Comparison of ENCODE assay signal across 9 cellular contexts in the genomic region with DNA sequence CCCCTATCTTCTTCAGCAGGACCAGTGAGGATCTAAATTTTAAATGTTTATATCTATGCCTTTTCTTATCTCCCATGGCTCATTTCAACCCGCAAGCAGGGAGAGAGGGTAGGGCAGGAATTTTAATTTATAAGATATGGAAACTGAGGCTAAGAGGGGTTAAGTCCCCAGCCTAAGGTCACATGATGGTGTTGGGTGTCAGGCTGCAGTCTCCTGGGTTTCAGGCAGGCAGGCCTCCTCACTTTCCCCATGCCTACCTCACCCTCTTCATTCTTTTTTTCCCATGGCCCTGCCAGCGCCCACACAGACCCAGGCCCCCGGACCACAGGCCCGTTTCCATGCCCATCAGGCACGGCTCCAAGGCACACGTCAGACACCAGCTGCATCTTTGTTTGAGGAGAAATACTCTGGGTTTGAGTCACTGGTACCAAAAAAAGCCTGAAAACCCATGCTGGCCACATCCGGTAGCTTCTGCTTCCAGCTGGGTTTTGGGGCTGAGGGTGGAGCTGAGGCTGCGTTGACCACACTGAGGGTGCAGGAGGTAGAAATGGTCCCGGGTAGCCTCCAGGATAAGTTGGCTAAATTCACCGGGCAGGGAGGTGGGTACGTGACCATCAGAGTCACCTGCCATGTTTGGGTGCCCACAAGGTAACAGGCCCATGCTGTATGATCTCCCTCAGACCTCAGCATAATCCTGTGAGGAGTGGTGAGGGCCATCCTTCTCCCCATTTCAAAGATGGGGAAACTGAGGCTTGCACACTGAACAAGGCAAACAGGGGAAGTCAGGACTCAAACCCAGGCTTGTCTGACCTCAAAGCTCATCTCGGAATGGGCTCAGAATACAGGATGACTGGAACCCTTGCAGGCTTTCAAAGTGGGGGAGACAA. TPM values are rescaled to one million over a fixed set of nuclear protein-coding genes. Genes with fewer than 3 reads are reported as not detected.
A peak's percentile ranks its signal among the peaks of the same experiment; 100 is the strongest.
DNase-seq lines count a peak whose midpoint lies in the region; ATAC-seq and TF ChIP-seq lines count a peak whose summit lies in the region.
"Had no signal": no experiment of that assay in that cellular context is flagged by ENCODE, and none has a peak within 500 bp of the region (broad histone marks: within the 10 kb centered on the region; RNA-seq: fewer than 3 reads in every experiment).

No MANE protein-coding gene starts in this region.

- H3K36me3 ChIP-seq in GM06990 (ENCODE audit: control insufficient read depth, insufficient read depth, low read length) (no peaks in the 10 kb centered on the region), suprapubic skin (no peaks in the 10 kb centered on the region)
- H3K36me3 ChIP-seq: lower lobe of right lung had no signal

- TF ChIP-seq POLR2A in suprapubic skin (IDR thresholded peaks at IDR 0.05) = no peak

- H3K4me3 Mint-ChIP-seq in immature natural killer cell = peak overlapping the region; percentile 74 to 89 (median 85)

- peaks cover 6% of the 10 kb centered on the region for H3K4me1 ChIP-seq in suprapubic skin
- H3K4me1 ChIP-seq: lower lobe of right lung had no signal

- peaks cover 39 to 46% of the 10 kb centered on the region in 2 donors for H3K4me1 Mint-ChIP-seq in immature natural killer cell

- peak; percentile 84 for DNase-seq in GM06990 (ENCODE audit: extremely low read depth, insufficient read length)
- peak; percentile 13 for DNase-seq in activated CD8-positive, alpha-beta memory T cell treated with anti-CD3 and anti-CD28 coated beads, Interleukin-2, amount 50 U/mL, for 24 hours (ENCODE audit: extremely low read depth)
- peak; percentile 63 to 71 (median 67) for DNase-seq in immature natural killer cell
- no peak for DNase-seq in suprapubic skin (ENCODE audit: low spot score in 2 of 2)
- DNase-seq in NCI-H345 treated with DMSO at 0.1 percent for 48 hours (lab: John Stamatoyannopoulos, UW; ENCODE audit: unreplicated experiment) = no peak
- no peak for DNase-seq in NCI-H748 treated with DMSO at 0.1 percent for 48 hours (lab: John Stamatoyannopoulos, UW)
- DNase-seq: lower lobe of right lung had no signal

- H3K4me3 ChIP-seq in GM06990 (replicated peaks; ENCODE audit: low read depth, low read length) (no peak overlapping the region), suprapubic skin (no peak overlapping the region)
- H3K4me3 ChIP-seq: lower lobe of right lung had no signal

- TF ChIP-seq EP300 in suprapubic skin (IDR thresholded peaks at IDR 0.05) = no peak

- H3K27me3 ChIP-seq in GM06990 (replicated peaks; ENCODE audit: control insufficient read depth, insufficient read depth, low read length) (no peaks in the 10 kb centered on the region), suprapubic skin (peaks cover 5% of the 10 kb centered on the region)

- TF ChIP-seq CTCF in GM06990 (IDR thresholded peaks at IDR 0.05; ENCODE audit: insufficient read depth, low read length, poor library complexity, severe bottlenecking) (no peak), suprapubic skin (IDR thresholded peaks at IDR 0.05) (no peak)

- no peaks in the 10 kb centered on the region for H3K36me3 Mint-ChIP-seq in immature natural killer cell

- peaks cover 3 to 9% (median 5%) of the 10 kb centered on the region in 3 donors for H3K27me3 Mint-ChIP-seq in immature natural killer cell (ENCODE audit: low read depth in 3 of 3)

- H3K9me3 ChIP-seq in suprapubic skin = no peaks in the 10 kb centered on the region
- H3K9me3 ChIP-seq: lower lobe of right lung had no signal

- H3K9me3 Mint-ChIP-seq in immature natural killer cell = no peaks in the 10 kb centered on the region

- 63% methylated on average over 10 of the region's 12 CpGs for WGBS in suprapubic skin

- peak overlapping the region; percentile 9 to 97 (median 94) for H3K27ac Mint-ChIP-seq in immature natural killer cell

- ATAC-seq in GM21367 (IDR thresholded peaks at IDR 0.05; ENCODE audit: unreplicated experiment) = peak; percentile 85
- peak; percentile 77 for ATAC-seq in HG03565 (IDR thresholded peaks at IDR 0.05; ENCODE audit: unreplicated experiment)

- H3K27ac ChIP-seq in suprapubic skin = no peak overlapping the region
- H3K27ac ChIP-seq: lower lobe of right lung had no signal

RNA-seq across cellular contexts. Expression of a gene that starts 7.5 kb away (rescaled TPM):
- not detected for polyA plus RNA-seq in immature natural killer cell
- total RNA-seq in suprapubic skin = not detected

RNA-seq across cellular contexts. Expression of a gene that starts 11.4 kb away (rescaled TPM):
- polyA plus RNA-seq in immature natural killer cell = under 1 TPM in 2 of 3 donors, not detected in 1; 0.46 to 0.95 TPM
- not detected for total RNA-seq in suprapubic skin
- total RNA-seq: lower lobe of right lung had no signal

RNA-seq across cellular contexts. Expression of a gene that starts 20.4 kb away (rescaled TPM):
- 100 to 1,000 TPM; 352 to 519 (median 512) TPM for polyA plus RNA-seq in immature natural killer cell
- total RNA-seq in suprapubic skin = 10 to 100 TPM; 44.5 to 59.4 (median 51.9) TPM

RNA-seq across cellular contexts. Expression of a gene that starts 47.1 kb away (rescaled TPM):
- polyA plus RNA-seq in immature natural killer cell = 1 to 10 TPM in 1 of 3 donors, not detected in 2; 2.2 TPM
- 1 to 10 TPM in 2 of 4 donors, under 1 TPM in 2; 0.72 to 7.6 (median 1.1) TPM for total RNA-seq in suprapubic skin

Comparison
In these comparisons a context has a peak if more than half of its experiments do, and no peak if none do; other contexts are left out.
1. DNase-seq: peak in GM06990 (single experiment), activated CD8-positive, alpha-beta memory T cell treated with anti-CD3 and anti-CD28 coated beads, Interleukin-2, amount 50 U/mL, for 24 hours (single experiment) and immature natural killer cell (3 of 3); none in suprapubic skin (0 of 2), NCI-H345 treated with DMSO at 0.1 percent for 48 hours (single experiment) and NCI-H748 treated with DMSO at 0.1 percent for 48 hours (single experiment).